In the genomic region with DNA sequence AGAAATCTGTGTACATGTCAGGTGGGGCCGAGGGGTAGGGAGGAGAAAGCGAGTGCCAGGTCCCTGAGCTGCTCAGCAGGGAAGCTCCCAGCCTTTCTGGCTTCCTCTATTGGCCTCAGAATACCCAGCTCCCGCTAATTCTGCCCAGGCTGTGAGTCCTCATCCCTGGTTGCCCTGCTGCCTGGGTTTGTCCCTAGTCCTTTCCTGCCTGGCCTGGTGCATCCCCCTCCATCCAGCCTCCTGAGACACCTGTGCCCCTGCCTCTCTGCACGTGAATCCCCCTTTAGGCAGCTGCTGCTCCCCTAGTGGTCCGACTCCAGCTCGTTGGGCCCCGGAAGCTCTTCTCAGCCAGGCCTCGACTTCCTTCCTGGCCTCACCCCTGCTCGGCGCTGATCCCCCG, we compare ENCODE assay signal across 19 cellular contexts. TPM values are rescaled to one million over a fixed set of nuclear protein-coding genes. Genes with fewer than 3 reads are reported as not detected.
DNase-seq lines count a peak whose midpoint lies in the region; ATAC-seq, FAIRE-seq and TF ChIP-seq lines count a peak whose summit lies in the region.
"Had no signal": no experiment of that assay in that cellular context is flagged by ENCODE, and none has a peak within 500 bp of the region (broad histone marks: within the 10 kb centered on the region; RNA-seq: fewer than 3 reads in every experiment).

No MANE protein-coding gene starts in this region.

- CTCF ChIA-PET in activated CD4-positive, alpha-beta memory T cell treated with anti-CD3 and anti-CD28 coated beads for 36 hours (lab: Charles Lee) = interaction anchor here (1.1 kb wide), 1 partner anchor 57 kb away, joined by 3 read pairs; no protein-coding TSS in a partner anchor
- CTCF ChIA-PET in activated CD4-positive, alpha-beta memory T cell treated with anti-CD3 and anti-CD28 coated beads, Interleukin-2, amount 10 ng/mL, durations not matched to agents 7 days and 5 days (lab: Charles Lee) = no interaction called here

- no peaks in the 10 kb centered on the region for H3K36me3 Mint-ChIP-seq in activated CD4-positive, alpha-beta memory T cell treated with anti-CD3 and anti-CD28 coated beads for 36 hours
- H3K36me3 Mint-ChIP-seq in activated CD4-positive, alpha-beta memory T cell treated with anti-CD3 and anti-CD28 coated beads, Interleukin-2, amount 10 ng/mL, durations not matched to agents 7 days and 5 days (ENCODE audit: low read depth) = no peaks in the 10 kb centered on the region
- H3K36me3 Mint-ChIP-seq in CD14-positive monocyte = no peaks in the 10 kb centered on the region

- H3K4me3 Mint-ChIP-seq in activated CD4-positive, alpha-beta memory T cell treated with anti-CD3 and anti-CD28 coated beads for 36 hours = no peak overlapping the region
- no peak overlapping the region for H3K4me3 Mint-ChIP-seq in activated CD4-positive, alpha-beta memory T cell treated with anti-CD3 and anti-CD28 coated beads, Interleukin-2, amount 10 ng/mL, durations not matched to agents 7 days and 5 days
- H3K4me3 Mint-ChIP-seq in CD14-positive monocyte = no peak overlapping the region
- H3K4me3 Mint-ChIP-seq: B cell; CD4-positive, alpha-beta T cell had no signal

- POLR2A ChIA-PET in activated CD4-positive, alpha-beta memory T cell treated with anti-CD3 and anti-CD28 coated beads for 36 hours (lab: Charles Lee) = no interaction called here
- POLR2A ChIA-PET in activated CD4-positive, alpha-beta memory T cell treated with anti-CD3 and anti-CD28 coated beads, Interleukin-2, amount 10 ng/mL, durations not matched to agents 7 days and 5 days (lab: Charles Lee) = no interaction called here

- no peak overlapping the region for H4K91ac ChIP-seq in trophoblast cell (ENCODE audit: low read depth, low read length)

- no peaks in the 10 kb centered on the region for H3K9me3 Mint-ChIP-seq in activated CD4-positive, alpha-beta memory T cell treated with anti-CD3 and anti-CD28 coated beads for 36 hours
- no peaks in the 10 kb centered on the region for H3K9me3 Mint-ChIP-seq in activated CD4-positive, alpha-beta memory T cell treated with anti-CD3 and anti-CD28 coated beads, Interleukin-2, amount 10 ng/mL, durations not matched to agents 7 days and 5 days
- H3K9me3 Mint-ChIP-seq in CD14-positive monocyte = peaks cover 0 to 4% (median 0%) of the 10 kb centered on the region in 7 donors
- H3K9me3 Mint-ChIP-seq: CD4-positive, alpha-beta T cell had no signal

- no peak overlapping the region for H2AK5ac ChIP-seq in trophoblast cell (ENCODE audit: low read length)

- H3K27ac ChIP-seq in trophoblast cell (ENCODE audit: low read depth, low read length) = no peak overlapping the region
- H3K27ac ChIP-seq: 22Rv1, HL-60 had no signal

- no CpG with 5 or more reads among the region's 11 CpGs for WGBS in trophoblast cell (ENCODE audit: extremely low coverage, insufficient coverage, insufficient read length)

- H3K4me3 ChIP-seq in trophoblast cell (ENCODE audit: low read depth, low read length) = peak overlapping the region; percentile 4
- H3K4me3 ChIP-seq: GM12878 had no signal

- no peak for TF ChIP-seq CTCF in CD14-positive monocyte (IDR thresholded peaks at IDR 0.05)

- H3K27me3 ChIP-seq in trophoblast cell (ENCODE audit: insufficient read depth, low read length) = no peaks in the 10 kb centered on the region

- H3K9ac ChIP-seq in trophoblast cell (ENCODE audit: low read length) = no peak overlapping the region

- no peaks in the 10 kb centered on the region for H3K36me3 ChIP-seq in trophoblast cell (ENCODE audit: control insufficient read depth in 1 of 2, insufficient read depth in 2 of 2, low read length in 2 of 2)

- no peaks in the 10 kb centered on the region for H3K4me1 Mint-ChIP-seq in activated CD4-positive, alpha-beta memory T cell treated with anti-CD3 and anti-CD28 coated beads for 36 hours (ENCODE audit: low read depth)
- H3K4me1 Mint-ChIP-seq in activated CD4-positive, alpha-beta memory T cell treated with anti-CD3 and anti-CD28 coated beads, Interleukin-2, amount 10 ng/mL, durations not matched to agents 7 days and 5 days = no peaks in the 10 kb centered on the region
- no peaks in the 10 kb centered on the region for H3K4me1 Mint-ChIP-seq in CD14-positive monocyte
- H3K4me1 Mint-ChIP-seq: B cell had no signal

- no peak overlapping the region for H3K27ac Mint-ChIP-seq in activated CD4-positive, alpha-beta memory T cell treated with anti-CD3 and anti-CD28 coated beads for 36 hours
- H3K27ac Mint-ChIP-seq in activated CD4-positive, alpha-beta memory T cell treated with anti-CD3 and anti-CD28 coated beads, Interleukin-2, amount 10 ng/mL, durations not matched to agents 7 days and 5 days = no peak overlapping the region
- H3K27ac Mint-ChIP-seq in CD14-positive monocyte = no peak overlapping the region
- H3K27ac Mint-ChIP-seq: B cell; CD4-positive, alpha-beta T cell had no signal

- H3K18ac ChIP-seq in trophoblast cell (ENCODE audit: low read length) = no peak overlapping the region

- no peak overlapping the region for H2AFZ ChIP-seq in trophoblast cell (ENCODE audit: insufficient read depth, low read length, poor library complexity)

- H2BK5ac ChIP-seq in trophoblast cell (ENCODE audit: low read depth, low read length, poor library complexity) = no peak overlapping the region

- no peak overlapping the region for H3K4ac ChIP-seq in trophoblast cell (ENCODE audit: low read depth, low read length)

- H2BK12ac ChIP-seq in trophoblast cell (ENCODE audit: low read length) = no peak overlapping the region

- H3K14ac ChIP-seq in trophoblast cell (ENCODE audit: low read length) = no peak overlapping the region

- peaks cover 7% of the 10 kb centered on the region for H3K27me3 Mint-ChIP-seq in activated CD4-positive, alpha-beta memory T cell treated with anti-CD3 and anti-CD28 coated beads for 36 hours
- H3K27me3 Mint-ChIP-seq in activated CD4-positive, alpha-beta memory T cell treated with anti-CD3 and anti-CD28 coated beads, Interleukin-2, amount 10 ng/mL, durations not matched to agents 7 days and 5 days = no peaks in the 10 kb centered on the region
- peaks cover 5 to 11% (median 8%) of the 10 kb centered on the region in 3 donors for H3K27me3 Mint-ChIP-seq in CD14-positive monocyte (ENCODE audit: low read depth in 3 of 3)

- no peak overlapping the region for H3K4me2 ChIP-seq in trophoblast cell (ENCODE audit: low read length)

- no peak for FAIRE-seq in urothelium cell line (lab: Jason Lieb, UNC)
- FAIRE-seq: GM12878 had no signal

- intact Hi-C loops in activated CD4-positive, alpha-beta memory T cell treated with anti-CD3 and anti-CD28 coated beads for 36 hours (cut with micrococcal nuclease) = no loop called here
- intact Hi-C loops in CD14-positive monocyte (cut with micrococcal nuclease) = no loop called here

- H4K12ac ChIP-seq in trophoblast cell (ENCODE audit: low read depth, low read length) = no peak overlapping the region

- no peak overlapping the region for H3K23ac ChIP-seq in trophoblast cell (ENCODE audit: low read length)

- peaks cover 8% of the 10 kb centered on the region for H3K9me3 ChIP-seq in trophoblast cell (ENCODE audit: insufficient read depth, low read depth, low read length)

- H2BK120ac ChIP-seq in trophoblast cell (ENCODE audit: insufficient read depth, low read length, poor library complexity) = no peak overlapping the region

- no peaks in the 10 kb centered on the region for H3K79me2 ChIP-seq in trophoblast cell (ENCODE audit: control insufficient read depth, insufficient read depth, low read length, poor library complexity)

- ATAC-seq in SK-N-SH treated with all-trans-retinoic acid at 6 μM for 48 hours (no peak), GM21390 (IDR thresholded peaks at IDR 0.05; ENCODE audit: unreplicated experiment) (no peak)
- ATAC-seq: GM12878 had no signal

- peak; percentile 5 for DNase-seq in activated CD4-positive, alpha-beta memory T cell treated with anti-CD3 and anti-CD28 coated beads for 36 hours
- DNase-seq in activated CD4-positive, alpha-beta memory T cell treated with anti-CD3 and anti-CD28 coated beads, Interleukin-2, amount 10 ng/mL, durations not matched to agents 7 days and 5 days = no peak
- DNase-seq in CD14-positive monocyte (ENCODE audit: low spot score) = peak; percentile 29
- DNase-seq in ecto neural progenitor cell (ENCODE audit: low spot score) = peak; percentile 37
- DNase-seq in trophoblast cell = no peak
- DNase-seq in urothelium cell line (ENCODE audit: low spot score) = no peak
- DNase-seq: Calu3, NCI-H1417 treated with DMSO at 0.1 percent for 48 hours, NCI-H1930, NCI-H345, NCI-H524 treated with DMSO at 0.1 percent for 48 hours had no signal

- H4K8ac ChIP-seq in trophoblast cell (ENCODE audit: low read depth, low read length) = no peak overlapping the region

- no peaks in the 10 kb centered on the region for H3K79me1 ChIP-seq in trophoblast cell (ENCODE audit: low read length)

- H3K4me1 ChIP-seq in trophoblast cell (ENCODE audit: control insufficient read depth in 1 of 2, insufficient read depth in 2 of 2, low read length in 2 of 2) = peaks cover 0 to 2% of the 10 kb centered on the region in 2 experiments

TF ChIP-seq in SK-N-SH treated with all-trans-retinoic acid at 6 μM for 48 hours, 23 proteins besides CTCF, POLR2A, EP300 and RAD21 (continues in another document):
- TF ChIP-seq, protein P1, sequence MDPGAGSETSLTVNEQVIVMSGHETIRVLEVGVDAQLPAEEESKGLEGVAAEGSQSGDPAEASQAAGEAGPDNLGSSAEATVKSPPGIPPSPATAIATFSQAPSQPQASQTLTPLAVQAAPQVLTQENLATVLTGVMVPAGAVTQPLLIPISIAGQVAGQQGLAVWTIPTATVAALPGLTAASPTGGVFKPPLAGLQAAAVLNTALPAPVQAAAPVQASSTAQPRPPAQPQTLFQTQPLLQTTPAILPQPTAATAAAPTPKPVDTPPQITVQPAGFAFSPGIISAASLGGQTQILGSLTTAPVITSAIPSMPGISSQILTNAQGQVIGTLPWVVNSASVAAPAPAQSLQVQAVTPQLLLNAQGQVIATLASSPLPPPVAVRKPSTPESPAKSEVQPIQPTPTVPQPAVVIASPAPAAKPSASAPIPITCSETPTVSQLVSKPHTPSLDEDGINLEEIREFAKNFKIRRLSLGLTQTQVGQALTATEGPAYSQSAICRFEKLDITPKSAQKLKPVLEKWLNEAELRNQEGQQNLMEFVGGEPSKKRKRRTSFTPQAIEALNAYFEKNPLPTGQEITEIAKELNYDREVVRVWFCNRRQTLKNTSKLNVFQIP (CRISPR knock-in tag; IDR thresholded peaks at IDR 0.05; ENCODE audit: borderline replicate concordance, low read depth) = no peak

RNA-seq across cellular contexts. Expression of gene INHBB, which starts 54.6 kb away (rescaled TPM):
- total RNA-seq in activated CD4-positive, alpha-beta memory T cell treated with anti-CD3 and anti-CD28 coated beads for 36 hours = not detected
- not detected for total RNA-seq in activated CD4-positive, alpha-beta memory T cell treated with anti-CD3 and anti-CD28 coated beads, Interleukin-2, amount 10 ng/mL, durations not matched to agents 7 days and 5 days
- polyA plus RNA-seq in CD14-positive monocyte = not detected
- polyA plus RNA-seq in trophoblast cell (2013) = 0.10 and 0.15 TPM in 2 replicates
- total RNA-seq: B cell; Calu3; CD4-positive, alpha-beta T cell; SK-MEL-5 had no signal
- polyA plus RNA-seq: GM12878 had no signal

Comparison
In these comparisons a context has a peak if more than half of its experiments do, and no peak if none do; other contexts are left out.
1. DNase-seq: peak in activated CD4-positive, alpha-beta memory T cell treated with anti-CD3 and anti-CD28 coated beads for 36 hours (single experiment), CD14-positive monocyte (single experiment) and ecto neural progenitor cell (single experiment); none in activated CD4-positive, alpha-beta memory T cell treated with anti-CD3 and anti-CD28 coated beads, Interleukin-2, amount 10 ng/mL, durations not matched to agents 7 days and 5 days (single experiment), trophoblast cell (0 of 2) and urothelium cell line (single experiment).